11 cellular contexts compared by ENCODE assay signal in genomic region chr11:86515297-86516094, GRCh38.
A peak's percentile ranks its signal among the peaks of the same experiment; 100 is the strongest.
DNase-seq lines count a peak whose midpoint lies in the region; ATAC-seq and TF ChIP-seq lines count a peak whose summit lies in the region.
"Had no signal": no experiment of that assay in that cellular context is flagged by ENCODE, and none has a peak within 500 bp of the region (broad histone marks: within the 10 kb centered on the region; RNA-seq: fewer than 3 reads in every experiment).

No MANE protein-coding gene starts in this region.

- H3K4me3 ChIP-seq in epithelial cell of proximal tubule (ENCODE audit: low read depth, low read length) (no peak overlapping the region), lower leg skin (ENCODE audit: low read depth, poor library complexity, severe bottlenecking) (no peak overlapping the region)
- H3K4me3 ChIP-seq: ascending aorta had no signal

- TF ChIP-seq CTCF in epithelial cell of proximal tubule (conservative IDR thresholded peaks at IDR 0.05; ENCODE audit: low read depth, low read length) (no peak), lower leg skin (IDR thresholded peaks at IDR 0.05) (no peak)

- intact Hi-C loops in lower leg skin (cut with DNase I; ENCODE audit: low total_unique reads) = no loop called here

- DNase-seq in COR-L47 (lab: John Stamatoyannopoulos, UW) (peak; percentile 30), NCI-H446 treated with DMSO at 0.1 percent for 48 hours (lab: John Stamatoyannopoulos, UW) (peak; percentile 26), epithelial cell of proximal tubule (ENCODE audit: low read depth) (peak; percentile 72), occipital lobe (lab: John Stamatoyannopoulos, UW) (peak; percentile 4), cerebellar nuclear complex (lab: John Stamatoyannopoulos, UW) (no peak), erythroblast (lab: John Stamatoyannopoulos, UW) (no peak), lower leg skin (ENCODE audit: low spot score in 2 of 2) (no peak)
- DNase-seq: NCI-H510A treated with DMSO at 0.1 percent for 48 hours had no signal

- no peak for TF ChIP-seq POLR2A in erythroblast (IDR thresholded peaks at IDR 0.05; ENCODE audit: low read length)
- TF ChIP-seq POLR2A in lower leg skin (IDR thresholded peaks at IDR 0.05) = no peak

- no peak for ATAC-seq in HG03439 (IDR thresholded peaks at IDR 0.05; ENCODE audit: unreplicated experiment)
- ATAC-seq: activated CD4-positive, CD25-positive, alpha-beta regulatory T cell treated with anti-CD3 and anti-CD28 coated beads, Interleukin-2, amount 50 U/mL, for 24 hours had no signal

- 45 to 58% methylated on average over 7 of the region's 7 CpGs for WGBS in lower leg skin, 2 donors

Comparison
In these comparisons a context has a peak if more than half of its experiments do, and no peak if none do; other contexts are left out.
1. DNase-seq: peak in COR-L47 (single experiment), NCI-H446 treated with DMSO at 0.1 percent for 48 hours (single experiment), epithelial cell of proximal tubule (single experiment) and occipital lobe (single experiment); none in cerebellar nuclear complex (0 of 2), erythroblast (0 of 2) and lower leg skin (0 of 2).